18 cellular contexts compared by ENCODE assay signal in the genomic region with DNA sequence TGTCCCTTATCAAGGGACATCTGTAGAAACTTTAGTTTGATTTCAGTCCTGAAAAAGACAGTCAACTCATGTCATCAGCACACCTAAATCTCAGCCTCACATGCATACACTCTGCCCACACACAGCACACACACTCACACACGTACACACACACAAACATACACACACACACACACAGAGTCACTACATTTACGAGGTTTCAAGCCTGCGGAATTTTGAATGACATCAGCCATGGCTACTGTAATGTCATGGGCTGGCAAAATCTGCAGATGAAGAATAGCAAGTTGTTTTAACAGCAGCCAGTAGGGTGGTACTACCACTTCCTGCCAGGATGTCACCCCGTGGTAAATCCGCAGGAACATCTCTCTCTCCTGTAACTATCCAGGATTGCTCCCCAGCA. TPM values are rescaled to one million over a fixed set of nuclear protein-coding genes. Genes with fewer than 3 reads are reported as not detected.
DNase-seq lines count a peak whose midpoint lies in the region; ATAC-seq and TF ChIP-seq lines count a peak whose summit lies in the region.
"Had no signal": no experiment of that assay in that cellular context is flagged by ENCODE, and none has a peak within 500 bp of the region (broad histone marks: within the 10 kb centered on the region; RNA-seq: fewer than 3 reads in every experiment).

No MANE protein-coding gene starts in this region.

- no peaks in the 10 kb centered on the region for H3K36me3 ChIP-seq in CD4-positive, CD25-positive, alpha-beta regulatory T cell (ENCODE audit: control insufficient read depth, insufficient read depth, low read length)
- H3K36me3 ChIP-seq in aorta (ENCODE audit: control insufficient read depth in 1 of 2, insufficient read depth in 2 of 2, low read length in 1 of 2) (peaks cover 0 to 2% of the 10 kb centered on the region in 2 donors), hepatocyte (replicated peaks; ENCODE audit: insufficient read depth, low read depth) (no peaks in the 10 kb centered on the region)
- H3K36me3 ChIP-seq: esophagus squamous epithelium, left lung, right atrium auricular region had no signal

- TF ChIP-seq CTCF in glutamatergic neuron (IDR thresholded peaks at IDR 0.05; ENCODE audit: partially characterized antibody, unreplicated experiment) (no peak), hepatocyte (IDR thresholded peaks at IDR 0.05; ENCODE audit: poor library complexity) (no peak)

- H3K4me3 Mint-ChIP-seq in CD4-positive, CD25-positive, alpha-beta regulatory T cell, result no peak overlapping the region
- H3K4me3 Mint-ChIP-seq in T-cell, result no peak overlapping the region
- H3K4me3 Mint-ChIP-seq in glutamatergic neuron (ENCODE audit: unreplicated experiment), result no peak overlapping the region
- H3K4me3 Mint-ChIP-seq: T-helper 2 cell treated with Interferon-gamma antibody and Interleukin-4, amounts not matched to agents 5 μg/mL and 100 μg/mL, for 36 hours had no signal

- H3K27me3 Mint-ChIP-seq in CD4-positive, CD25-positive, alpha-beta regulatory T cell, result no peaks in the 10 kb centered on the region
- H3K27me3 Mint-ChIP-seq in T-cell, result no peaks in the 10 kb centered on the region
- H3K27me3 Mint-ChIP-seq in glutamatergic neuron (ENCODE audit: unreplicated experiment), result peaks cover 4% of the 10 kb centered on the region

- peaks cover 0 to 44% (median 15%) of the 10 kb centered on the region in 4 donors for H3K4me1 Mint-ChIP-seq in CD4-positive, CD25-positive, alpha-beta regulatory T cell
- H3K4me1 Mint-ChIP-seq in T-cell (peaks cover 29 to 32% (median 29%) of the 10 kb centered on the region in 3 donors), glutamatergic neuron (ENCODE audit: low read depth, unreplicated experiment) (peaks cover 35% of the 10 kb centered on the region)

- H3K27ac Mint-ChIP-seq in CD4-positive, CD25-positive, alpha-beta regulatory T cell, result peak overlapping the region; percentile 14 to 82 (median 45)
- peak overlapping the region in 1 of 2 donors; percentile 26 for H3K27ac Mint-ChIP-seq in T-cell
- H3K27ac Mint-ChIP-seq in glutamatergic neuron (ENCODE audit: unreplicated experiment), result peak overlapping the region; percentile 12
- H3K27ac Mint-ChIP-seq: T-helper 2 cell treated with Interferon-gamma antibody and Interleukin-4, amounts not matched to agents 5 μg/mL and 100 μg/mL, for 36 hours had no signal

- H4K20me1 ChIP-seq in hepatocyte (ENCODE audit: insufficient read depth, poor library complexity, severe bottlenecking), result no peaks in the 10 kb centered on the region

- no peak overlapping the region for H3K27ac ChIP-seq in CD4-positive, CD25-positive, alpha-beta regulatory T cell (ENCODE audit: insufficient read depth, low read length, poor library complexity, severe bottlenecking)
- H3K27ac ChIP-seq in aorta (ENCODE audit: low read depth in 1 of 2, low read length in 2 of 2) (no peak overlapping the region), hepatocyte (no peak overlapping the region)
- H3K27ac ChIP-seq: esophagus squamous epithelium, left lung, right atrium auricular region had no signal

- POLR2A ChIA-PET in T-cell (lab: Charles Lee), result no interaction called here

- no peak overlapping the region for H2AFZ ChIP-seq in hepatocyte

- H3K9me3 Mint-ChIP-seq in CD4-positive, CD25-positive, alpha-beta regulatory T cell, result no peaks in the 10 kb centered on the region
- H3K9me3 Mint-ChIP-seq in T-cell (no peaks in the 10 kb centered on the region), glutamatergic neuron (ENCODE audit: unreplicated experiment) (no peaks in the 10 kb centered on the region)
- H3K9me3 Mint-ChIP-seq: T-helper 2 cell treated with Interferon-gamma antibody and Interleukin-4, amounts not matched to agents 5 μg/mL and 100 μg/mL, for 36 hours had no signal

- intact Hi-C loops in aorta (cut with DNase I), result no loop called here

- no peaks in the 10 kb centered on the region for H3K27me3 ChIP-seq in CD4-positive, CD25-positive, alpha-beta regulatory T cell (ENCODE audit: control insufficient read depth, insufficient read depth, low read length)
- H3K27me3 ChIP-seq in aorta (ENCODE audit: control insufficient read depth in 1 of 2, insufficient read depth in 2 of 2, low read length in 1 of 2) (no peaks in the 10 kb centered on the region), hepatocyte (no peaks in the 10 kb centered on the region)
- H3K27me3 ChIP-seq: esophagus squamous epithelium, left lung, right atrium auricular region had no signal

- CTCF ChIA-PET in T-cell (lab: Charles Lee), result interaction anchor here in 1 of 2 donors (0.6 kb wide), 1 partner anchor 36 kb away, joined by 3 read pairs; no protein-coding TSS in a partner anchor

- peaks cover 10% of the 10 kb centered on the region for H3K4me1 ChIP-seq in CD4-positive, CD25-positive, alpha-beta regulatory T cell (ENCODE audit: control insufficient read depth, insufficient read depth, low read length, poor library complexity, severe bottlenecking)
- H3K4me1 ChIP-seq in aorta (ENCODE audit: control insufficient read depth in 1 of 2, insufficient read depth in 2 of 2, low read length in 2 of 2), result no peaks in the 10 kb centered on the region
- H3K4me1 ChIP-seq in hepatocyte (ENCODE audit: insufficient read depth), result no peaks in the 10 kb centered on the region
- H3K4me1 ChIP-seq: left lung, right atrium auricular region had no signal

- no peaks in the 10 kb centered on the region for H3K36me3 Mint-ChIP-seq in CD4-positive, CD25-positive, alpha-beta regulatory T cell
- no peaks in the 10 kb centered on the region for H3K36me3 Mint-ChIP-seq in T-cell
- no peaks in the 10 kb centered on the region for H3K36me3 Mint-ChIP-seq in glutamatergic neuron (ENCODE audit: unreplicated experiment)

- DNase-seq in A172 (ENCODE audit: low spot score) (peak; percentile 9), T-cell (no peak), glutamatergic neuron (no peak), DMS53 treated with DMSO at 0.1 percent for 48 hours (lab: John Stamatoyannopoulos, UW; ENCODE audit: unreplicated experiment) (no peak), DMS53 (lab: John Stamatoyannopoulos, UW) (no peak), aorta (no peak), hepatocyte (ENCODE audit: low spot score) (no peak)
- peak in 1 of 3 donors; percentile 32 for DNase-seq in CD4-positive, CD25-positive, alpha-beta regulatory T cell
- DNase-seq: effector CD8-positive, alpha-beta T cell; esophagus squamous epithelium; left lung; NCI-H1436; NCI-H2171; NCI-H526 treated with DMSO at 0.1 percent for 48 hours; occipital lobe; SIG-M5 had no signal

- H3K9me2 ChIP-seq in hepatocyte (replicated peaks; ENCODE audit: insufficient read depth), result no peaks in the 10 kb centered on the region

- no peaks in the 10 kb centered on the region for H3K9me3 ChIP-seq in CD4-positive, CD25-positive, alpha-beta regulatory T cell (ENCODE audit: control insufficient read depth in 2 of 2, low read length in 2 of 2)
- H3K9me3 ChIP-seq in aorta (ENCODE audit: control insufficient read depth, low read length) (no peaks in the 10 kb centered on the region), hepatocyte (ENCODE audit: low read depth) (no peaks in the 10 kb centered on the region)
- H3K9me3 ChIP-seq: esophagus squamous epithelium, left lung, right atrium auricular region had no signal

- H3K4me2 ChIP-seq in hepatocyte, result no peak overlapping the region

- no peak overlapping the region for H3K4me3 ChIP-seq in CD4-positive, CD25-positive, alpha-beta regulatory T cell (ENCODE audit: low read depth, low read length)
- no peak overlapping the region for H3K4me3 ChIP-seq in aorta (ENCODE audit: low read length in 2 of 2)
- H3K4me3 ChIP-seq in hepatocyte, result no peak overlapping the region
- H3K4me3 ChIP-seq: esophagus squamous epithelium, left lung, right atrium auricular region had no signal

- 77 to 81% methylated on average over 5 of the region's 5 CpGs for WGBS in aorta, 2 donors
- WGBS in hepatocyte (ENCODE audit: low lambda C conversion rate, missing lambda C conversion rate), result 66% methylated on average over 5 of the region's 5 CpGs

- ATAC-seq in CD4-positive, CD25-positive, alpha-beta regulatory T cell (ENCODE audit: low read depth in 2 of 2), result no peak
- ATAC-seq in T-cell (replicated peaks in 1 of 4) (peak in 3 of 4 experiments; percentile 42 to 63 (median 48)), aorta (ENCODE audit: low FRiP score) (no peak)
- ATAC-seq: left lung had no signal

- H3K79me2 ChIP-seq in hepatocyte, result no peaks in the 10 kb centered on the region

RNA-seq across cellular contexts. Expression of gene EZH2, which starts 37.1 kb away (rescaled TPM):
- 35.4 and 39.5 TPM in 2 replicates for total RNA-seq in A172 (2014; rRNA removed; shearing (Covaris generic))
- total RNA-seq in CD4-positive, CD25-positive, alpha-beta regulatory T cell, result 78.6 TPM
- polyA plus RNA-seq in CD4-positive, CD25-positive, alpha-beta regulatory T cell, result 10 to 100 TPM in 2 of 4 donors, 1 to 10 TPM in 2; 7.5 to 12.2 (median 9.7) TPM
- total RNA-seq in T-cell (10 to 100 TPM in 3 of 5 donors, 1 to 10 TPM in 2; 8.1 to 24.0 (median 11.2) TPM), glutamatergic neuron (ENCODE audit: unreplicated experiment) (314 TPM), aorta (1 to 10 TPM; 1.3 to 4.1 TPM), hepatocyte (10.7 and 12.2 TPM in 2 replicates)
- polyA plus RNA-seq in aorta (1 to 10 TPM in 1 of 2 donors, under 1 TPM in 1; 0.75 to 1.3 TPM), hepatocyte (11.7 and 13.2 TPM in 2 replicates)

Comparison
In these comparisons a context has a peak if more than half of its experiments do, and no peak if none do; other contexts are left out.
1. ATAC-seq: peak in T-cell (3 of 4); none in CD4-positive, CD25-positive, alpha-beta regulatory T cell (0 of 2) and aorta (single experiment).